Comparison of ENCODE assay signal across 25 cellular contexts in genomic region chr20:37560629-37561028, GRCh38. TPM values are rescaled to one million over a fixed set of nuclear protein-coding genes. Genes with fewer than 3 reads are reported as not detected.
DNase-seq lines count a peak whose midpoint lies in the region; ATAC-seq, FAIRE-seq and TF ChIP-seq lines count a peak whose summit lies in the region.
"Had no signal": no experiment of that assay in that cellular context is flagged by ENCODE, and none has a peak within 500 bp of the region (broad histone marks: within the 10 kb centered on the region; RNA-seq: fewer than 3 reads in every experiment).

No MANE protein-coding gene starts in this region.

- 88% methylated on average over 4 of the region's 4 CpGs; no CpG with 5 or more reads in 1 of the 2 experiments for WGBS in H1 (ENCODE audit: extremely low coverage in 1 of 2, insufficient coverage in 1 of 2, insufficient read length in 1 of 2, insufficient replicate concordance in 2 of 2, low coverage in 1 of 2, low lambda C conversion rate in 2 of 2, missing lambda C conversion rate in 1 of 2), 2 experiments

- TF ChIP-seq RAD21 in H1 (IDR thresholded peaks at IDR 0.05 in 1 of 2, conservative IDR thresholded peaks at IDR 0.05 in 1 of 2; ENCODE audit: low read depth in 2 of 2, low read length in 2 of 2) = no peak

- TF ChIP-seq POLR2A in H1 (IDR thresholded peaks at IDR 0.05; ENCODE audit: control extremely low read depth in 1 of 2, low read depth in 2 of 2, low read length in 2 of 2) = no peak

- H2AFZ ChIP-seq in H1 (ENCODE audit: low read length) = no peak overlapping the region
- H2AFZ ChIP-seq: GM23248 had no signal

- H3K56ac ChIP-seq in H1 (replicated peaks; ENCODE audit: insufficient read length, low read depth, low read length) = no peak overlapping the region

- H3K4ac ChIP-seq in H1 (replicated peaks; ENCODE audit: insufficient read length, low read depth, low read length) = no peak overlapping the region

- no peak overlapping the region for H2BK12ac ChIP-seq in H1 (ENCODE audit: low read depth, low read length)

- POLR2A ChIA-PET in H1 (lab: Charles Lee; ENCODE audit: partially characterized antibody) = no interaction called here

- TF ChIP-seq CTCF in natural killer cell (IDR thresholded peaks at IDR 0.05) (no peak), H1 (IDR thresholded peaks at IDR 0.05; ENCODE audit: control extremely low read depth in 1 of 3, insufficient read depth in 1 of 3, low read depth in 1 of 3, low read length in 3 of 3) (no peak)

- no peak overlapping the region for H3K4me3 Mint-ChIP-seq in natural killer cell treated with Interleukin-12 subunit alpha and Interleukin-12 subunit beta and Interleukin-15 and Interleukin-18, amount 100 ng/mL, for 72 hours
- H3K4me3 Mint-ChIP-seq in natural killer cell = no peak overlapping the region
- H3K4me3 Mint-ChIP-seq: CD8-positive, alpha-beta T cell had no signal

- peaks cover 0 to 3% of the 10 kb centered on the region in 2 donors for H3K4me1 Mint-ChIP-seq in natural killer cell treated with Interleukin-12 subunit alpha and Interleukin-12 subunit beta and Interleukin-15 and Interleukin-18, amount 100 ng/mL, for 72 hours (ENCODE audit: low read depth in 2 of 2)
- no peaks in the 10 kb centered on the region for H3K4me1 Mint-ChIP-seq in natural killer cell

- H4K5ac ChIP-seq in H1 (ENCODE audit: insufficient read length, low read depth, low read length) = no peak overlapping the region

- H3K9me3 Mint-ChIP-seq in natural killer cell treated with Interleukin-12 subunit alpha and Interleukin-12 subunit beta and Interleukin-15 and Interleukin-18, amount 100 ng/mL, for 72 hours = no peaks in the 10 kb centered on the region
- H3K9me3 Mint-ChIP-seq in natural killer cell = no peaks in the 10 kb centered on the region
- H3K9me3 Mint-ChIP-seq: CD8-positive, alpha-beta T cell; HFFc6 had no signal

- no peak overlapping the region for H3K14ac ChIP-seq in H1 (ENCODE audit: insufficient read length)

- no peaks in the 10 kb centered on the region for H4K20me1 ChIP-seq in H1 (replicated peaks in 1 of 2; ENCODE audit: control insufficient read depth in 1 of 2, insufficient read depth in 2 of 2, low read length in 2 of 2)

- no peaks in the 10 kb centered on the region for H3K79me2 ChIP-seq in H1 (ENCODE audit: control insufficient read depth in 1 of 2, insufficient read depth in 2 of 2, low read length in 2 of 2)

- no peak overlapping the region for H2AK5ac ChIP-seq in H1 (ENCODE audit: low read depth, low read length)

- H3K9me3 ChIP-seq in H1 (ENCODE audit: insufficient read depth in 2 of 2, low read depth in 1 of 2, low read length in 1 of 2) = no peaks in the 10 kb centered on the region
- H3K9me3 ChIP-seq: BLaER1 treated with 17β-estradiol and CSF1 and Interleukin-3, amounts not matched to agents 10 nM and 100 nM had no signal

- no peaks in the 10 kb centered on the region for H3K36me3 ChIP-seq in H1 (ENCODE audit: control insufficient read depth in 2 of 4, insufficient read depth in 4 of 4, low read length in 3 of 4)
- H3K36me3 ChIP-seq: BLaER1 treated with 17β-estradiol and CSF1 and Interleukin-3, amounts not matched to agents 10 nM and 100 nM had no signal

- no peak for TF ChIP-seq EP300 in H1 (IDR thresholded peaks at IDR 0.05; ENCODE audit: borderline replicate concordance in 1 of 2, low read depth in 2 of 2, low read length in 2 of 2)

- H3K4me2 ChIP-seq in H1 (ENCODE audit: insufficient read depth in 1 of 2, low read depth in 2 of 2, low read length in 2 of 2) = no peak overlapping the region
- H3K4me2 ChIP-seq: BLaER1 treated with 17β-estradiol and CSF1 and Interleukin-3, amounts not matched to agents 10 nM and 100 nM had no signal

- no peak overlapping the region for H3K27ac ChIP-seq in H1 (ENCODE audit: low read depth, low read length)
- H3K27ac ChIP-seq: BLaER1 treated with 17β-estradiol and CSF1 and Interleukin-3, amounts not matched to agents 10 nM and 100 nM; GM23248 had no signal

- H3K27me3 Mint-ChIP-seq in natural killer cell treated with Interleukin-12 subunit alpha and Interleukin-12 subunit beta and Interleukin-15 and Interleukin-18, amount 100 ng/mL, for 72 hours = peaks cover 28 to 30% of the 10 kb centered on the region in 2 donors
- H3K27me3 Mint-ChIP-seq in natural killer cell (ENCODE audit: low read depth in 2 of 2) = peaks cover 20 to 24% of the 10 kb centered on the region in 2 donors

- no peak for ATAC-seq in natural killer cell treated with Interleukin-12 subunit alpha and Interleukin-12 subunit beta and Interleukin-15 and Interleukin-18, amount 100 ng/mL, for 72 hours
- ATAC-seq in natural killer cell (no peak), sciatic nerve (no peak), GM18502 (IDR thresholded peaks at IDR 0.05; ENCODE audit: poor library complexity, unreplicated experiment) (no peak)
- ATAC-seq: CD8-positive, alpha-beta T cell; GM12878; HCT116 had no signal

- no peak overlapping the region for H2BK20ac ChIP-seq in H1 (ENCODE audit: low read length)

- peaks cover 0 to 2% (median 0%) of the 10 kb centered on the region in 4 experiments; a peak in 1 of 7 replicates for H3K4me1 ChIP-seq in H1 (replicated peaks in 1 of 4; ENCODE audit: control insufficient read depth in 3 of 4, insufficient read depth in 4 of 4, low read length in 3 of 4)

- H3K27ac Mint-ChIP-seq in natural killer cell treated with Interleukin-12 subunit alpha and Interleukin-12 subunit beta and Interleukin-15 and Interleukin-18, amount 100 ng/mL, for 72 hours = no peak overlapping the region
- no peak overlapping the region for H3K27ac Mint-ChIP-seq in natural killer cell
- H3K27ac Mint-ChIP-seq: CD8-positive, alpha-beta T cell; HFFc6 had no signal

- no peak overlapping the region for H2BK15ac ChIP-seq in H1 (ENCODE audit: low read length)

- no peak overlapping the region for H2BK120ac ChIP-seq in H1 (replicated peaks; ENCODE audit: low read depth, low read length)

- no peak overlapping the region for H3K9ac ChIP-seq in H1 (replicated peaks in 1 of 4; ENCODE audit: extremely low read depth in 1 of 4, low read depth in 3 of 4, low read length in 3 of 4)
- H3K9ac ChIP-seq: BLaER1 treated with 17β-estradiol and CSF1 and Interleukin-3, amounts not matched to agents 10 nM and 100 nM; GM23248 had no signal

- intact Hi-C loops in natural killer cell (cut with micrococcal nuclease) (no loop called here), sciatic nerve (cut with DNase I) (loop anchor here (5.0 kb wide), 1 partner anchor 602 kb away; no protein-coding TSS in a partner anchor)

- CTCF ChIA-PET in H1 (lab: Charles Lee; ENCODE audit: partially characterized antibody) = interaction anchor here (1.5 kb wide), 1 partner anchor 337 kb away, joined by 3 read pairs; no protein-coding TSS in a partner anchor

- no peaks in the 10 kb centered on the region for H3K36me3 Mint-ChIP-seq in natural killer cell treated with Interleukin-12 subunit alpha and Interleukin-12 subunit beta and Interleukin-15 and Interleukin-18, amount 100 ng/mL, for 72 hours
- H3K36me3 Mint-ChIP-seq in natural killer cell = no peaks in the 10 kb centered on the region
- H3K36me3 Mint-ChIP-seq: CD8-positive, alpha-beta T cell had no signal

- H3K4me3 ChIP-seq in H1 (ENCODE audit: extremely low read depth in 1 of 4, insufficient read depth in 2 of 4, low read depth in 3 of 4, low read length in 4 of 4) = no peak overlapping the region
- H3K4me3 ChIP-seq: BLaER1 treated with 17β-estradiol and CSF1 and Interleukin-3, amounts not matched to agents 10 nM and 100 nM; GM12878; GM23248 had no signal

- H4K91ac ChIP-seq in H1 (replicated peaks; ENCODE audit: insufficient read length, low read length) = no peak overlapping the region

- no peaks in the 10 kb centered on the region; the same call in 1 of the 2 replicates for H3K23me2 ChIP-seq in H1 (ENCODE audit: low read depth, low read length)

- no peaks in the 10 kb centered on the region for H3K79me1 ChIP-seq in H1 (ENCODE audit: low read depth, low read length)

- H4K8ac ChIP-seq in H1 (ENCODE audit: extremely low read depth, insufficient read depth, low read length) = no peak overlapping the region

- H3K27me3 ChIP-seq in H1 (replicated peaks in 1 of 4; ENCODE audit: control insufficient read depth in 3 of 4, extremely low read depth in 1 of 4, insufficient read depth in 3 of 4, low read length in 3 of 4) = peaks cover 0 to 13% (median 5%) of the 10 kb centered on the region in 4 experiments; a peak in 5 of 7 replicates

- no peak for FAIRE-seq in H1 (lab: Jason Lieb, UNC)
- FAIRE-seq: GM12878, GM18507, HTR-8/SVneo had no signal

- no peak overlapping the region for H2BK5ac ChIP-seq in H1 (ENCODE audit: low read depth, low read length)

- DNase-seq in natural killer cell treated with Interleukin-12 subunit alpha and Interleukin-12 subunit beta and Interleukin-15 and Interleukin-18, amount 100 ng/mL, for 72 hours (ENCODE audit: low spot score) = peak; percentile 12
- DNase-seq in natural killer cell = no peak
- no peak for DNase-seq in H1 (ENCODE audit: low read depth in 1 of 2, low spot score in 2 of 2)
- DNase-seq in sciatic nerve (ENCODE audit: low spot score) = peak; percentile 5
- DNase-seq in D341Med (ENCODE audit: low spot score) = no peak
- no peak for DNase-seq in NCI-H2081 (lab: John Stamatoyannopoulos, UW)
- DNase-seq: 8988T; Calu3; CD8-positive, alpha-beta T cell; DMS 273 treated with DMSO at 0.1 percent for 48 hours; DMS53; DND-41; EL; GM23248; H7; HFFc6; IMR-90 had no signal

- H3K18ac ChIP-seq in H1 (ENCODE audit: extremely low read depth, low read length) = no peak overlapping the region

- H3K23ac ChIP-seq in H1 (ENCODE audit: insufficient read length) = no peak overlapping the region

RNA-seq across cellular contexts. Expression of gene BLCAP, which starts 33.0 kb away (rescaled TPM):
- 10 to 100 TPM; 39.3 to 39.8 TPM for total RNA-seq in natural killer cell treated with Interleukin-12 subunit alpha and Interleukin-12 subunit beta and Interleukin-15 and Interleukin-18, amount 100 ng/mL, for 72 hours
- total RNA-seq in natural killer cell (10 to 100 TPM; 60.4 to 80.1 (median 77.9) TPM), sciatic nerve (58.4 TPM)
- total RNA-seq in H1 (2021; fragmentation: NEBNext Ultra II Directional; extraction: Animal tissue kit (Norgen Biotek cat#: 25700)) = 51.1 and 60.3 TPM in 2 replicates
- polyA plus RNA-seq in H1 (2011; rRNA removed) = 69.2 and 72.2 TPM in 2 replicates
- 68.8 TPM for polyA plus RNA-seq in H1 (2011; cell fraction: cytosol; rRNA removed)
- 57.1 TPM for polyA plus RNA-seq in H1 (2011; cell fraction: nucleus; rRNA removed)
- polyA plus RNA-seq in H1 (2012, experiment 1 of 2) = 39.7 to 48.2 TPM (median 45.8 TPM) in 4 replicates
- polyA plus RNA-seq in H1 (2012, experiment 2 of 2) = 36.4 TPM
- polyA plus RNA-seq in H1 (2013, experiment 1 of 2) = 48.3 TPM
- 52.3 TPM for polyA plus RNA-seq in H1 (2013, experiment 2 of 2)
- 48.7 and 61.2 TPM in 2 replicates for polyA minus RNA-seq in H1 (2011; rRNA and poly(A)+ RNA removed)
- polyA minus RNA-seq in H1 (2011; cell fraction: cytosol; rRNA and poly(A)+ RNA removed) = 29.9 TPM
- 46.8 TPM for polyA minus RNA-seq in H1 (2011; cell fraction: nucleus; rRNA and poly(A)+ RNA removed)

RNA-seq across cellular contexts. Expression of gene NNAT, which starts 39.6 kb away (rescaled TPM):
- total RNA-seq in natural killer cell treated with Interleukin-12 subunit alpha and Interleukin-12 subunit beta and Interleukin-15 and Interleukin-18, amount 100 ng/mL, for 72 hours = under 1 TPM; 0.53 to 0.71 TPM
- not detected for total RNA-seq in natural killer cell
- total RNA-seq in H1 (2021; fragmentation: NEBNext Ultra II Directional; extraction: Animal tissue kit (Norgen Biotek cat#: 25700)) = 66.8 and 71.5 TPM in 2 replicates
- 175 and 184 TPM in 2 replicates for polyA plus RNA-seq in H1 (2011; rRNA removed)
- 189 TPM for polyA plus RNA-seq in H1 (2011; cell fraction: cytosol; rRNA removed)
- polyA plus RNA-seq in H1 (2011; cell fraction: nucleus; rRNA removed) = 108 TPM
- 95.7 to 129 TPM (median 122 TPM) in 4 replicates for polyA plus RNA-seq in H1 (2012, experiment 1 of 2)
- 151 TPM for polyA plus RNA-seq in H1 (2012, experiment 2 of 2)
- 60.7 TPM for polyA plus RNA-seq in H1 (2013, experiment 1 of 2)
- 75.9 TPM for polyA plus RNA-seq in H1 (2013, experiment 2 of 2)
- 52.9 and 63.8 TPM in 2 replicates for polyA minus RNA-seq in H1 (2011; rRNA and poly(A)+ RNA removed)
- 35.2 TPM for polyA minus RNA-seq in H1 (2011; cell fraction: cytosol; rRNA and poly(A)+ RNA removed)
- 29.1 TPM for polyA minus RNA-seq in H1 (2011; cell fraction: nucleus; rRNA and poly(A)+ RNA removed)
- total RNA-seq in sciatic nerve = 2.1 TPM
- total RNA-seq: A673; Calu3; CD8-positive, alpha-beta T cell; G401; GM12878; GM23248; HFFc6 had no signal

Comparison
In these comparisons a context has a peak if more than half of its experiments do, and no peak if none do; other contexts are left out.
1. DNase-seq: peak in natural killer cell treated with Interleukin-12 subunit alpha and Interleukin-12 subunit beta and Interleukin-15 and Interleukin-18, amount 100 ng/mL, for 72 hours (single experiment) and sciatic nerve (single experiment); none in natural killer cell (single experiment), H1 (0 of 2), D341Med (single experiment) and NCI-H2081 (0 of 2).
2. RNA of gene NNAT, which starts 39.6 kb away (total RNA-seq): 66.8 to 71.5 TPM in H1; 2.1 TPM in sciatic nerve (single experiment), 0.53 to 0.71 TPM in natural killer cell treated with Interleukin-12 subunit alpha and Interleukin-12 subunit beta and Interleukin-15 and Interleukin-18, amount 100 ng/mL, for 72 hours and not detected in natural killer cell; every median in the first group is over 10 times any median in the second.